8 cellular contexts compared by ENCODE assay signal in the genomic region with DNA sequence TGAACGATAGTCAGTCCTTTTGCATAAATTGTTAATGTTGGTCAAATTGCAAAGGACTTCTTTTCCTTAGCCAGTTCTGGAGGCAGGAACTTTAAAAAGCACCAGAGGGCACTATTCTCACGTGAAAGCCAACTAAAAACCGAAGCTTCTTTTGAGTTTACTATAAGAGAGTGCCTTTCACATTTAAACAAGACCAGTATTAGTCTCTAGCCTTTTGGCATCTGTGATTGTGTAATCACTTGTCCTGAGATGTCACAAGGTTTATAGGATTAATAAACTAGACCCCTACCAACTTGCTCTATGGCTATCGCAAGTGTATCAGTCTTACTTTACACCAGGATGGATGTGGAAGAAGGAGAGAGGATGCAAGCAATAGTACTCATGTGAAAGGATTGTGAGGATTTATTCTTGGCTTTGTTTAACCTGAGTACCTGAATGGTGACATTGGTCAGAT. TPM values are rescaled to one million over a fixed set of nuclear protein-coding genes. Genes with fewer than 3 reads are reported as not detected.
A peak's percentile ranks its signal among the peaks of the same experiment; 100 is the strongest.
DNase-seq lines count a peak whose midpoint lies in the region; ATAC-seq and TF ChIP-seq lines count a peak whose summit lies in the region.

No MANE protein-coding gene starts in this region.

- ATAC-seq in GM18517 (IDR thresholded peaks at IDR 0.05; ENCODE audit: unreplicated experiment) (peak; percentile 77), HG03066 (IDR thresholded peaks at IDR 0.05; ENCODE audit: low read depth, unreplicated experiment) (peak; percentile 76), HG03135 (IDR thresholded peaks at IDR 0.05; ENCODE audit: unreplicated experiment) (no peak)

- CTCF ChIA-PET in MCF 10A (lab: Yijun Ruan, JAX) = interaction anchor here (0.6 to 11.4 kb wide), 31 partner anchors 10 to 562 kb away, joined by 3 to 222 read pairs (median 6); a partner anchor contains a TSS

- peaks cover 36% of the 10 kb centered on the region for H3K4me1 Mint-ChIP-seq in MCF 10A (ENCODE audit: insufficient read depth, unreplicated experiment)

- TF ChIP-seq CTCF in MCF 10A (IDR thresholded peaks at IDR 0.05; ENCODE audit: unreplicated experiment) = peak; percentile 51

- no peaks in the 10 kb centered on the region for H3K27me3 Mint-ChIP-seq in MCF 10A (ENCODE audit: insufficient read depth, unreplicated experiment)

- BruUV-seq in MCF 10A (replicated peaks; lab: Mats Ljungman, UMichigan) = no TSS peak

- DNase-seq in CD1c-positive myeloid dendritic cell (ENCODE audit: extremely low spot score) = peak; percentile 63
- peak; percentile 61 for DNase-seq in NCI-H82 (lab: John Stamatoyannopoulos, UW)
- DNase-seq in MCF 10A (ENCODE audit: unreplicated experiment) = peak; percentile 71
- DNase-seq in kidney glomerular epithelial cell (lab: John Stamatoyannopoulos, UW) = peak; percentile 70
- peak; percentile 88 for DNase-seq in superior temporal gyrus (ENCODE audit: extremely low spot score)

- H3K36me3 Mint-ChIP-seq in MCF 10A (ENCODE audit: insufficient read depth, unreplicated experiment) = no peaks in the 10 kb centered on the region

- H3K4me3 Mint-ChIP-seq in MCF 10A (ENCODE audit: unreplicated experiment) = no peak overlapping the region

- H3K9me3 Mint-ChIP-seq in MCF 10A (ENCODE audit: unreplicated experiment) = no peaks in the 10 kb centered on the region

- intact Hi-C loops in MCF 10A (cut with micrococcal nuclease) = loop anchor here (1.0 kb wide), 5 partner anchors 52 to 356 kb away; no protein-coding TSS in a partner anchor

- no peak overlapping the region for H3K27ac Mint-ChIP-seq in MCF 10A (ENCODE audit: low read depth, unreplicated experiment)

- POLR2A ChIA-PET in MCF 10A (lab: Yijun Ruan, JAX) = interaction anchor here (0.6 to 2.2 kb wide), 9 partner anchors 13 to 592 kb away, joined by 3 to 14 read pairs (median 4); no protein-coding TSS in a partner anchor

RNA-seq across cellular contexts. Expression of a gene that starts 14.4 kb away (rescaled TPM):
- 0.83 and 1.4 TPM in 2 replicates for total RNA-seq in MCF 10A (2022)
